In genomic region chr5:173807150-173807784, GRCh38 we compare ENCODE assay signal across 1 cellular context.
TF ChIP-seq lines count a peak whose summit lies in the region.

No MANE protein-coding gene starts in this region.

TF ChIP-seq in HepG2, 621 proteins besides CTCF, POLR2A, EP300 and RAD21 (continued from another document):
- TF ChIP-seq ZBTB44 (CRISPR knock-in tag; IDR thresholded peaks at IDR 0.05) (no peak), PRDM4 (CRISPR knock-in tag; IDR thresholded peaks at IDR 0.05; ENCODE audit: borderline replicate concordance) (no peak), BORCS8-MEF2B (CRISPR knock-in tag; IDR thresholded peaks at IDR 0.05) (no peak), ZNF570 (CRISPR knock-in tag; IDR thresholded peaks at IDR 0.05; ENCODE audit: borderline replicate concordance) (no peak), HDAC2 (CRISPR knock-in tag; IDR thresholded peaks at IDR 0.05) (no peak), ZNF512 (CRISPR knock-in tag; IDR thresholded peaks at IDR 0.05) (no peak), EZH2 (conservative IDR thresholded peaks at IDR 0.05; ENCODE audit: low read depth, low read length) (no peak)
TF ChIP-seq in HepG2: peak in this region for 6.
